ENCODE assay signal across 8 cellular contexts in the genomic region with DNA sequence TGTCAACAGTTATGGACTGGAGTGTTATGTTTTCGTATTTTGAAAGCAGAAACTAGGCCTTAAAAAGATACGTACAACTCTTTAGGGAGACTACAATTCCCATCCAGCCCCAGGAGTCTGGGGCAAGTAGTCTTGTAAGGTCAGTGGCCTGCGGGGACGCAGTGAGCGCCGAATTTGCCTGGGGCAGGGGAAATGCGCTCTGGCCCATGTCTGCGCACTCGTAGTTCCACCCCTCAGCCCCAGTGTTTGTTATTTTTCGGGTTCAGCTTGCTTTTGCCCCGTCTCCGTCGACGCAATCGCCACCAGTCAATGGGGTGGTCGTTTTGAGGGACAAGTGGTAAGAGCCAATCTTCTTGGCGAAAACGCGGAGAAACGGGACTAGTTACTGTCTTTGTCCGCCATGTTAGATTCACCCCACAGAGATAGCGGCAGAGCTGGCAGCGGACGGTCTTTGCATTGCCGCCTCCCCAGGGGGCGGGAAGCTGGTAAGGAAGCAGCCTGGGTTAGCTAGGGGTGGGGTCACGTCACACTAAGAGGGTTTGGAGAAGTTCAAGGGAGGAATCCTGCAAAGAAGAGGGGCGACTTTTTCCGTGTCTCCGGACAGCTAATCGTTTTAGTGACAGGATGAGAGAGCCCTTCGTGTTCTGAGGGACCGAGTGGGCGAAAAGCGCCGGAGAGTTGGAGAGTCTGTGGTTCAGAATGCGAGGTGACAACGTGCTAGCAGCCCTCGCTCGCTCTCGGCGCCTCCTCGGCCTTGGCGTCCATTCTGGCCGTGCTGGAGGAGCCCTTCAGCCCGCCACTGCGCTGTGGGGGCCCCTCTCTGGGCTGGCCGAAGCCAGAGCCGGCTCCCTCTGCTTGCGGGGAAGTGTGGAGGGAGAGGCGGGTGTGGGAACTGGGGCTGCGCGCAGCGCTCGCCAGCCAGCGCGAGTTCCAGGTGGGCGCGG. TPM values are rescaled to one million over a fixed set of nuclear protein-coding genes. Genes with fewer than 3 reads are reported as not detected.
DNase-seq lines count a peak whose midpoint lies in the region; ATAC-seq and TF ChIP-seq lines count a peak whose summit lies in the region.

No MANE protein-coding gene starts in this region.

- peaks cover 2% of the 10 kb centered on the region for H3K79me2 ChIP-seq in trophoblast cell (ENCODE audit: control insufficient read depth, insufficient read depth, low read length, poor library complexity)

- H3K27ac ChIP-seq in esophagus (ENCODE audit: low read depth in 2 of 2, low read length in 1 of 2) (peak overlapping the region; percentile 77 to 89), trophoblast cell (ENCODE audit: low read depth, low read length) (no peak overlapping the region)

- H4K91ac ChIP-seq in trophoblast cell (ENCODE audit: low read depth, low read length) = peak overlapping the region; percentile 35

- H3K27me3 ChIP-seq in esophagus (ENCODE audit: control insufficient read depth in 1 of 2, insufficient read depth in 2 of 2, low read length in 2 of 2) = no peaks in the 10 kb centered on the region
- H3K27me3 ChIP-seq in trophoblast cell (ENCODE audit: insufficient read depth, low read length) = no peaks in the 10 kb centered on the region

- H2BK12ac ChIP-seq in trophoblast cell (ENCODE audit: low read length) = no peak overlapping the region

- H3K4me3 ChIP-seq in esophagus (ENCODE audit: low read depth in 1 of 2, low read length in 2 of 2) = peak overlapping the region; percentile 56 to 92
- H3K4me3 ChIP-seq in trophoblast cell (ENCODE audit: low read depth, low read length) = peak overlapping the region; percentile 72

- H4K12ac ChIP-seq in trophoblast cell (ENCODE audit: low read depth, low read length) = peak overlapping the region; percentile 1

- no peak overlapping the region for H2BK5ac ChIP-seq in trophoblast cell (ENCODE audit: low read depth, low read length, poor library complexity)

- no peak overlapping the region for H3K18ac ChIP-seq in trophoblast cell (ENCODE audit: low read length)

- peak overlapping the region; percentile 15 for H3K4ac ChIP-seq in trophoblast cell (ENCODE audit: low read depth, low read length)

- no peak overlapping the region for H3K23ac ChIP-seq in trophoblast cell (ENCODE audit: low read length)

- no peak overlapping the region for H2BK120ac ChIP-seq in trophoblast cell (ENCODE audit: insufficient read depth, low read length, poor library complexity)

- H3K4me2 ChIP-seq in trophoblast cell (ENCODE audit: low read length) = peak overlapping the region; percentile 57

- peak; percentile 68 for DNase-seq in DMS53 (lab: John Stamatoyannopoulos, UW)
- no peak for DNase-seq in DMS53 treated with DMSO at 0.1 percent for 48 hours (lab: John Stamatoyannopoulos, UW; ENCODE audit: unreplicated experiment)
- DNase-seq in trophoblast cell = peak; percentile 68 to 83
- DNase-seq in NK-92 treated with Interleukin-12 subunit alpha and Interleukin-12 subunit beta, amount 100 ng/mL, for 24 hours (lab: John Stamatoyannopoulos, UW) = no peak
- DNase-seq in T-helper 9 cell = no peak

- H4K8ac ChIP-seq in trophoblast cell (ENCODE audit: low read depth, low read length) = peak overlapping the region; percentile 75

- peaks cover 2 to 12% of the 10 kb centered on the region in 2 donors for H3K4me1 ChIP-seq in esophagus (ENCODE audit: control insufficient read depth in 2 of 2, insufficient read depth in 2 of 2, low read length in 1 of 2)
- peaks cover 0 to 5% of the 10 kb centered on the region in 2 experiments for H3K4me1 ChIP-seq in trophoblast cell (ENCODE audit: control insufficient read depth in 1 of 2, insufficient read depth in 2 of 2, low read length in 2 of 2)

- H2AK5ac ChIP-seq in trophoblast cell (ENCODE audit: low read length) = peak overlapping the region; percentile 16

- peak overlapping the region; percentile 60 for H3K9ac ChIP-seq in trophoblast cell (ENCODE audit: low read length)

- H3K9me3 ChIP-seq in esophagus (ENCODE audit: control insufficient read depth in 2 of 2, insufficient read depth in 1 of 2, low read depth in 1 of 2, low read length in 1 of 2) (no peaks in the 10 kb centered on the region), trophoblast cell (ENCODE audit: insufficient read depth, low read depth, low read length) (no peaks in the 10 kb centered on the region)

- peaks cover 6% of the 10 kb centered on the region for H3K79me1 ChIP-seq in trophoblast cell (ENCODE audit: low read length)

- peak; percentile 25 for ATAC-seq in SK-N-SH treated with all-trans-retinoic acid at 6 μM for 48 hours
- no peak for ATAC-seq in HG02763 (IDR thresholded peaks at IDR 0.05; ENCODE audit: unreplicated experiment)

- H3K36me3 ChIP-seq in esophagus (ENCODE audit: control insufficient read depth in 2 of 2, insufficient read depth in 2 of 2, low read length in 1 of 2) = no peaks in the 10 kb centered on the region
- H3K36me3 ChIP-seq in trophoblast cell (ENCODE audit: control insufficient read depth in 1 of 2, insufficient read depth in 2 of 2, low read length in 2 of 2) = peaks cover 2 to 6% of the 10 kb centered on the region in 2 experiments

- no peak overlapping the region for H2AFZ ChIP-seq in trophoblast cell (ENCODE audit: insufficient read depth, low read length, poor library complexity)

- peak overlapping the region; percentile 12 for H3K14ac ChIP-seq in trophoblast cell (ENCODE audit: low read length)

- 70 to 79% methylated on average over 58 to 59 of the region's 59 CpGs for WGBS in esophagus, 2 donors
- WGBS in trophoblast cell (ENCODE audit: extremely low coverage, insufficient coverage, insufficient read length) = no CpG with 5 or more reads among the region's 59 CpGs

TF ChIP-seq in SK-N-SH treated with all-trans-retinoic acid at 6 μM for 48 hours, 23 proteins besides CTCF, POLR2A, EP300 and RAD21:
- TF ChIP-seq BACH2 (CRISPR knock-in tag; IDR thresholded peaks at IDR 0.05; ENCODE audit: borderline replicate concordance) (no peak), TOX (CRISPR knock-in tag; IDR thresholded peaks at IDR 0.05; ENCODE audit: borderline replicate concordance) (no peak)
TF ChIP-seq in SK-N-SH treated with all-trans-retinoic acid at 6 μM for 48 hours: peak in this region for 0.

RNA-seq across cellular contexts. Expression of gene BRCA1, which starts 1.1 kb away (rescaled TPM):
- 1 to 10 TPM; 3.7 to 3.8 TPM for polyA plus RNA-seq in esophagus
- 9.1 and 9.8 TPM in 2 replicates for polyA plus RNA-seq in trophoblast cell (2013)

RNA-seq across cellular contexts. Expression of gene NBR1, which starts 44.8 kb away (rescaled TPM):
- 10 to 100 TPM; 25.2 to 26.1 TPM for polyA plus RNA-seq in esophagus
- polyA plus RNA-seq in trophoblast cell (2013) = 27.0 and 27.8 TPM in 2 replicates

Comparison
In these comparisons a context has a peak if more than half of its experiments do, and no peak if none do; other contexts are left out.
1. DNase-seq: peak in DMS53 (single experiment) and trophoblast cell (2 of 2); none in DMS53 treated with DMSO at 0.1 percent for 48 hours (single experiment), NK-92 treated with Interleukin-12 subunit alpha and Interleukin-12 subunit beta, amount 100 ng/mL, for 24 hours (single experiment) and T-helper 9 cell (single experiment).